In genomic region chr11:64595922-64596321, GRCh38 we compare ENCODE assay signal across 19 cellular contexts. TPM values are rescaled to one million over a fixed set of nuclear protein-coding genes. Genes with fewer than 3 reads are reported as not detected.
"Had no signal": no experiment of that assay in that cellular context is flagged by ENCODE, and none has a peak within 500 bp of the region (broad histone marks: within the 10 kb centered on the region; RNA-seq: fewer than 3 reads in every experiment).

No MANE protein-coding gene starts in this region.

RNA-seq across cellular contexts. Expression of gene SLC22A12, which starts 4.9 kb away (rescaled TPM):
- total RNA-seq: activated B cell treated with CpG ODN at 0.5 μM for 24 hours; activated CD4-positive, alpha-beta memory T cell treated with anti-CD3 and anti-CD28 coated beads for 36 hours; activated CD4-positive, alpha-beta T cell treated with anti-CD3 and anti-CD28 coated beads, Interleukin-2, amount 10 ng/mL, durations not matched to agents 24 days and 14 days; activated CD8-positive, alpha-beta memory T cell treated with anti-CD3 and anti-CD28 coated beads for 36 hours; activated CD8-positive, alpha-beta T cell treated with anti-CD3 and anti-CD28 coated beads for 36 hours; activated naive CD4-positive, alpha-beta T cell treated with anti-CD3 and anti-CD28 coated beads for 36 hours; activated naive CD4-positive, alpha-beta T cell treated with anti-CD3 and anti-CD28 coated beads, Interleukin-2, amount 50 U/mL, for 72 hours; activated naive CD8-positive, alpha-beta T cell treated with anti-CD3 and anti-CD28 coated beads for 36 hours; activated T-cell treated with anti-CD3 and anti-CD28 coated beads, Interleukin-2, amount 50 U/mL, for 4 hours; activated T-cell treated with anti-CD3 and anti-CD28 coated beads, Interleukin-2, amount 50 U/mL, for 72 hours; activated T-helper 1 cell treated with anti-CD3 and anti-CD28 coated beads, Interleukin-12 subunit alpha, Interleukin-12 subunit beta, Interleukin-2, Interleukin-4 antibody, amounts not matched to agents 30 ng/mL and 10 ng/mL and 1 ng/mL, durations not matched to agents 14 hours and 24 hours and 36 hours; activated T-helper 17 cell treated with anti-CD3 and anti-CD28 coated beads, Interleukin-2, amount 50 U/mL, for 72 hours; adrenal gland; aorta; astrocyte; body of pancreas; breast epithelium; cardiac muscle cell; chondrocyte had no signal
- polyA plus RNA-seq: adrenal gland, aorta, cardiac muscle cell had no signal

RNA-seq across cellular contexts. Expression of gene SLC22A11, which starts 40.2 kb away (rescaled TPM):
- total RNA-seq: activated B cell treated with CpG ODN at 0.5 μM for 24 hours; activated CD4-positive, alpha-beta memory T cell treated with anti-CD3 and anti-CD28 coated beads for 36 hours; activated CD4-positive, alpha-beta T cell treated with anti-CD3 and anti-CD28 coated beads, Interleukin-2, amount 10 ng/mL, durations not matched to agents 24 days and 14 days; activated CD8-positive, alpha-beta memory T cell treated with anti-CD3 and anti-CD28 coated beads for 36 hours; activated CD8-positive, alpha-beta T cell treated with anti-CD3 and anti-CD28 coated beads for 36 hours; activated naive CD4-positive, alpha-beta T cell treated with anti-CD3 and anti-CD28 coated beads, Interleukin-2, amount 50 U/mL, for 72 hours; activated naive CD8-positive, alpha-beta T cell treated with anti-CD3 and anti-CD28 coated beads for 36 hours; activated T-cell treated with anti-CD3 and anti-CD28 coated beads, Interleukin-2, amount 50 U/mL, for 4 hours; activated T-cell treated with anti-CD3 and anti-CD28 coated beads, Interleukin-2, amount 50 U/mL, for 72 hours; activated T-helper 1 cell treated with anti-CD3 and anti-CD28 coated beads, Interleukin-12 subunit alpha, Interleukin-12 subunit beta, Interleukin-2, Interleukin-4 antibody, amounts not matched to agents 30 ng/mL and 10 ng/mL and 1 ng/mL, durations not matched to agents 14 hours and 24 hours and 36 hours; activated T-helper 17 cell treated with anti-CD3 and anti-CD28 coated beads, Interleukin-2, amount 50 U/mL, for 72 hours; astrocyte; body of pancreas; breast epithelium; cardiac muscle cell had no signal
- polyA plus RNA-seq: aorta had no signal
